8 cellular contexts compared by ENCODE assay signal in the genomic region with DNA sequence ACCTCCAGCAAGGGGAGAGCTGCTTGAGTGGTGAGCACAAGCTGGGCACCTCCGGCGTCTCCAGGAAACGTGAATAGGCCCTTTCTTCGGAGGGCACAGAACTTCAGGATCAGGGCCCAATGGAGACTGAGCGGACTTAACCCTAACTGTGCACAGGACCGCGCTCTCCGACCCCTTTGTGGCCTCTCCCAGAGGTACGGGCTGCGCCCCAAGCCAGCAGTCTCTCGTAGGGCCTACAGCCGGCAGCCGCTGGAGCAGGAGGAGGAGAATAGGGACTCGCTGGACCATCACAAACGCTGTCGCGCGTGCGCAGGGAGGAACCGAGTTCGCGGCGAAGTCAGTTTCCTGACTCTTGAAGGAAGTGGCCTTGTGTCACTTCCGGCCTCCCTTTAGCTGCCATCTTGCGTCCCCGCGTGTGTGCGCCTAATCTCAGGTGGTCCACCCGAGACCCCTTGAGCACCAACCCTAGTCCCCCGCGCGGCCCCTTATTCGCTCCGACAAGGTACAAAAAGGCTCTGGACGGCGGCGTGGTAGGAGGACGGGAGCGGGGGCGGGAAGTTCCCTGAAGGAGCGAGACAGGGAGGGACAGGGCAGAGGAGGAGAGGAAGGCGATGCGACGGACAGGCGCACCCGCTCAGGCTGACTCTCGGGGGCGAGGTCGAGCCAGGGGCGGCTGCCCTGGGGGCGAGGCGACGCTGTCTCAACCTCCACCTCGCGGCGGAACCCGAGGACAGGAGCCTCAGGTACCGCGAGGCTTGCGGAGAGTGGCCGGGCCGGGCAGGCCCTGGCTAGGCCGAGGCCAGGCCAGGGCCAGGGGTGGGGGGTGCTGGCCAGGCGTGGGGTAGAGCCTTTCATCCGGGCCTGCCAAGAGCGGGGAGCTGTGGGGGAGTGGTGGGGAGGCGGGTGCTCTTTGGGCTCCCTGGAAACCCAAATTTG. TPM values are rescaled to one million over a fixed set of nuclear protein-coding genes. Genes with fewer than 3 reads are reported as not detected.
DNase-seq lines count a peak whose midpoint lies in the region; TF ChIP-seq lines count a peak whose summit lies in the region.

Gene BTF3 (plus strand): TSS at position 386 of the 936 bp plus-strand sequence. CDS start 226 bp downstream, at position 612.

- POLR2A ChIA-PET in RWPE1 (lab: Yijun Ruan, JAX; ENCODE audit: low non-redundant PET) = interaction anchor here (0.5 to 1.2 kb wide), 4 partner anchors 44 to 220 kb away, joined by 3 to 4 read pairs (median 3); partner anchors contain the start of gene FOXD1

- peak within 1 kb of the TSS; percentile 100 for H3K27ac Mint-ChIP-seq in activated T-helper 2 cell treated with anti-CD3 and anti-CD28 coated beads, Interferon-gamma antibody, Interleukin-2, Interleukin-4, amounts not matched to agents 10 μg/mL and 5 μg/mL and 100 μg/mL, durations not matched to agents 14 hours and 24 hours and 36 hours
- H3K27ac Mint-ChIP-seq in nephron = peak within 1 kb of the TSS; percentile 97 to 100 (median 100)
- peak within 1 kb of the TSS; percentile 98 for H3K27ac Mint-ChIP-seq in stimulated activated naive CD8-positive, alpha-beta T cell treated with anti-CD3 and anti-CD28 coated beads, Interleukin-15, Interleukin-2, amounts not matched to agents 100 ng/mL and 50 ng/mL, for 24 hours

- DNase-seq in Daoy (ENCODE audit: low read depth) (peak; percentile 99), GOT3 (lab: John Stamatoyannopoulos, UW) (peak; percentile 83), LNCaP clone FGC (ENCODE audit: low read depth) (peak; percentile 94), RWPE1 (ENCODE audit: low spot score) (peak; percentile 97), fibroblast of pulmonary artery (ENCODE audit: low read depth) (peak; percentile 97)
- DNase-seq in activated T-helper 2 cell treated with anti-CD3 and anti-CD28 coated beads, Interferon-gamma antibody, Interleukin-2, Interleukin-4, amounts not matched to agents 10 μg/mL and 5 μg/mL and 100 μg/mL, durations not matched to agents 14 hours and 24 hours and 36 hours (ENCODE audit: low spot score) = peak; percentile 92

- TF ChIP-seq CTCF in LNCaP clone FGC (IDR thresholded peaks at IDR 0.05; ENCODE audit: control insufficient read depth, extremely low read depth, insufficient read depth) (no peak), RWPE1 (conservative IDR thresholded peaks at IDR 0.05; ENCODE audit: low read depth) (no peak), fibroblast of pulmonary artery (IDR thresholded peaks at IDR 0.05; ENCODE audit: low read length, missing control alignments) (no peak), nephron (IDR thresholded peaks at IDR 0.05; ENCODE audit: unreplicated experiment in 3 of 3) (no peak)

- H3K4me1 Mint-ChIP-seq in activated T-helper 2 cell treated with anti-CD3 and anti-CD28 coated beads, Interferon-gamma antibody, Interleukin-2, Interleukin-4, amounts not matched to agents 10 μg/mL and 5 μg/mL and 100 μg/mL, durations not matched to agents 14 hours and 24 hours and 36 hours (ENCODE audit: low read depth) = peaks cover 26% of the 10 kb centered on the region
- H3K4me1 Mint-ChIP-seq in nephron = peaks cover 27% of the 10 kb centered on the region
- peaks cover 50% of the 10 kb centered on the region for H3K4me1 Mint-ChIP-seq in stimulated activated naive CD8-positive, alpha-beta T cell treated with anti-CD3 and anti-CD28 coated beads, Interleukin-15, Interleukin-2, amounts not matched to agents 100 ng/mL and 50 ng/mL, for 24 hours (ENCODE audit: low read depth)

- H3K9me3 Mint-ChIP-seq in activated T-helper 2 cell treated with anti-CD3 and anti-CD28 coated beads, Interferon-gamma antibody, Interleukin-2, Interleukin-4, amounts not matched to agents 10 μg/mL and 5 μg/mL and 100 μg/mL, durations not matched to agents 14 hours and 24 hours and 36 hours = no peaks in the 10 kb centered on the region
- H3K9me3 Mint-ChIP-seq in nephron = no peaks in the 10 kb centered on the region
- H3K9me3 Mint-ChIP-seq in stimulated activated naive CD8-positive, alpha-beta T cell treated with anti-CD3 and anti-CD28 coated beads, Interleukin-15, Interleukin-2, amounts not matched to agents 100 ng/mL and 50 ng/mL, for 24 hours = no peaks in the 10 kb centered on the region

- H3K4me3 ChIP-seq in LNCaP clone FGC (ENCODE audit: low read depth, low read length) (peak within 1 kb of the TSS; percentile 72), fibroblast of pulmonary artery (replicated peaks; ENCODE audit: low read depth, low read length) (peak within 1 kb of the TSS; percentile 93)

- H3K36me3 Mint-ChIP-seq in activated T-helper 2 cell treated with anti-CD3 and anti-CD28 coated beads, Interferon-gamma antibody, Interleukin-2, Interleukin-4, amounts not matched to agents 10 μg/mL and 5 μg/mL and 100 μg/mL, durations not matched to agents 14 hours and 24 hours and 36 hours (ENCODE audit: low read depth) = peaks cover 48% of the 10 kb centered on the region
- H3K36me3 Mint-ChIP-seq in nephron (ENCODE audit: low read depth) = peaks cover 33% of the 10 kb centered on the region
- H3K36me3 Mint-ChIP-seq in stimulated activated naive CD8-positive, alpha-beta T cell treated with anti-CD3 and anti-CD28 coated beads, Interleukin-15, Interleukin-2, amounts not matched to agents 100 ng/mL and 50 ng/mL, for 24 hours (ENCODE audit: low read depth) = peaks cover 42% of the 10 kb centered on the region

- intact Hi-C loops in activated T-helper 2 cell treated with anti-CD3 and anti-CD28 coated beads, Interferon-gamma antibody, Interleukin-2, Interleukin-4, amounts not matched to agents 10 μg/mL and 5 μg/mL and 100 μg/mL, durations not matched to agents 14 hours and 24 hours and 36 hours (cut with micrococcal nuclease) = loop anchor here (1.0 to 2.0 kb wide), 2 partner anchors 20 to 67 kb away; partner anchors contain the start of genes ANKRA2 and UTP15

- peak within 1 kb of the TSS; percentile 96 for H3K27ac ChIP-seq in RWPE1

- H3K27me3 Mint-ChIP-seq in activated T-helper 2 cell treated with anti-CD3 and anti-CD28 coated beads, Interferon-gamma antibody, Interleukin-2, Interleukin-4, amounts not matched to agents 10 μg/mL and 5 μg/mL and 100 μg/mL, durations not matched to agents 14 hours and 24 hours and 36 hours (ENCODE audit: low read depth) = peaks cover 9% of the 10 kb centered on the region
- no peaks in the 10 kb centered on the region for H3K27me3 Mint-ChIP-seq in nephron (ENCODE audit: low read depth)
- peaks cover 8% of the 10 kb centered on the region for H3K27me3 Mint-ChIP-seq in stimulated activated naive CD8-positive, alpha-beta T cell treated with anti-CD3 and anti-CD28 coated beads, Interleukin-15, Interleukin-2, amounts not matched to agents 100 ng/mL and 50 ng/mL, for 24 hours

- CTCF ChIA-PET in RWPE1 (lab: Yijun Ruan, JAX) = interaction anchor here (0.6 to 2.9 kb wide), 9 partner anchors 8 to 319 kb away, joined by 3 to 12 read pairs (median 4); partner anchors contain the start of gene FOXD1

- H3K4me3 Mint-ChIP-seq in activated T-helper 2 cell treated with anti-CD3 and anti-CD28 coated beads, Interferon-gamma antibody, Interleukin-2, Interleukin-4, amounts not matched to agents 10 μg/mL and 5 μg/mL and 100 μg/mL, durations not matched to agents 14 hours and 24 hours and 36 hours (ENCODE audit: low read depth) = peak within 1 kb of the TSS; percentile 99
- H3K4me3 Mint-ChIP-seq in nephron = peak within 1 kb of the TSS; percentile 99 to 100 (median 100)
- peak within 1 kb of the TSS; percentile 95 for H3K4me3 Mint-ChIP-seq in stimulated activated naive CD8-positive, alpha-beta T cell treated with anti-CD3 and anti-CD28 coated beads, Interleukin-15, Interleukin-2, amounts not matched to agents 100 ng/mL and 50 ng/mL, for 24 hours

RNA-seq across cellular contexts. Expression of gene BTF3, which starts in this region (rescaled TPM):
- total RNA-seq in Daoy (2014; rRNA removed; shearing (Covaris generic)) = 680 and 912 TPM in 2 replicates
- 967 and 969 TPM in 2 replicates for total RNA-seq in activated T-helper 2 cell treated with anti-CD3 and anti-CD28 coated beads, Interferon-gamma antibody, Interleukin-2, Interleukin-4, amounts not matched to agents 10 μg/mL and 5 μg/mL and 100 μg/mL, durations not matched to agents 14 hours and 24 hours and 36 hours

Comparison
In these comparisons a context has a peak if more than half of its experiments do, and no peak if none do; other contexts are left out.
1. Peak in every context shown above with its lines: DNase-seq, H3K4me3 ChIP-seq and H3K27ac ChIP-seq.